Comparison of ENCODE assay signal across 1 cellular context in the genomic region with DNA sequence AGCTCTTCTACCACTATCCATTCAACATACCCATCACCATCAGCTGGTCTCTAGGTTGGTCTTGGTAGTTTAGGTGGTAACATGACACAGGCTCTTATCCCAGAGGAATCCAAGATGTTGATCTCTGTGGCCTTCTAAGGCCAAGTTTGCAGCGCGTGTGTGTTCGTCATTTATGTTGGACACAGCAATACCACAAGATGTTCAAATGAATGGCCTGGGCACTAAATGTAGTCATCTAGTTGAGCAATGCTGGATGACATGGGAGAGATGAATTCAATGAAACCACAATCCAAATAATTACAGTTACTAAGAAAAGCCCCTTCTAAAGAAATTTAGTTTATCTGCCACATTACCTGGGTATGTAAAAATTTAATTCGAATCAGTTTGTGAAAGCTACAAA.
TF ChIP-seq lines count a peak whose summit lies in the region.

No MANE protein-coding gene starts in this region.

TF ChIP-seq in H1, 55 proteins besides CTCF, POLR2A, EP300 and RAD21 (continued from another document):
- TF ChIP-seq, protein P1, sequence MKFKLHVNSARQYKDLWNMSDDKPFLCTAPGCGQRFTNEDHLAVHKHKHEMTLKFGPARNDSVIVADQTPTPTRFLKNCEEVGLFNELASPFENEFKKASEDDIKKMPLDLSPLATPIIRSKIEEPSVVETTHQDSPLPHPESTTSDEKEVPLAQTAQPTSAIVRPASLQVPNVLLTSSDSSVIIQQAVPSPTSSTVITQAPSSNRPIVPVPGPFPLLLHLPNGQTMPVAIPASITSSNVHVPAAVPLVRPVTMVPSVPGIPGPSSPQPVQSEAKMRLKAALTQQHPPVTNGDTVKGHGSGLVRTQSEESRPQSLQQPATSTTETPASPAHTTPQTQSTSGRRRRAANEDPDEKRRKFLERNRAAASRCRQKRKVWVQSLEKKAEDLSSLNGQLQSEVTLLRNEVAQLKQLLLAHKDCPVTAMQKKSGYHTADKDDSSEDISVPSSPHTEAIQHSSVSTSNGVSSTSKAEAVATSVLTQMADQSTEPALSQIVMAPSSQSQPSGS (IDR thresholded peaks at IDR 0.05; ENCODE audit: low read length), result no peak
- TF ChIP-seq, protein P2, sequence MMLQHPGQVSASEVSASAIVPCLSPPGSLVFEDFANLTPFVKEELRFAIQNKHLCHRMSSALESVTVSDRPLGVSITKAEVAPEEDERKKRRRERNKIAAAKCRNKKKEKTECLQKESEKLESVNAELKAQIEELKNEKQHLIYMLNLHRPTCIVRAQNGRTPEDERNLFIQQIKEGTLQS (IDR thresholded peaks at IDR 0.05; ENCODE audit: insufficient read depth, low read depth, low read length), result no peak
- no peak for TF ChIP-seq SIRT6 (IDR thresholded peaks at IDR 0.05; ENCODE audit: low read length)
- TF ChIP-seq SP1 (IDR thresholded peaks at IDR 0.05; ENCODE audit: low read depth, low read length), result no peak
- no peak for TF ChIP-seq SRF (IDR thresholded peaks at IDR 0.05; ENCODE audit: low read depth, low read length)
- TF ChIP-seq TAF7 (optimal IDR thresholded peaks at IDR 0.05; ENCODE audit: borderline replicate concordance, low read depth, low read length), result no peak
- TF ChIP-seq YY1 (IDR thresholded peaks at IDR 0.05; ENCODE audit: low read depth, low read length), result no peak
- no peak for TF ChIP-seq EZH2 (IDR thresholded peaks at IDR 0.05; ENCODE audit: low read depth, low read length, severe bottlenecking)
- TF ChIP-seq TBP (IDR thresholded peaks at IDR 0.05; ENCODE audit: low read depth, low read length), result no peak
- no peak for TF ChIP-seq GTF2F1 (IDR thresholded peaks at IDR 0.05; ENCODE audit: borderline replicate concordance, low read depth, low read length)
- no peak for TF ChIP-seq KDM5A (IDR thresholded peaks at IDR 0.05; ENCODE audit: low read length)
- TF ChIP-seq TCF12 (IDR thresholded peaks at IDR 0.05; ENCODE audit: low read depth, low read length), result no peak
- TF ChIP-seq CEBPB (IDR thresholded peaks at IDR 0.05; ENCODE audit: low read depth, low read length), result no peak
- TF ChIP-seq CBX5 (IDR thresholded peaks at IDR 0.05; ENCODE audit: low read depth, low read length), result no peak
- no peak for TF ChIP-seq SAP30 (IDR thresholded peaks at IDR 0.05; ENCODE audit: insufficient read depth, insufficient replicate concordance, low read length)
